Comparison of ENCODE assay signal across 21 cellular contexts in genomic region chr2:33262097-33262496, GRCh38.
A peak's percentile ranks its signal among the peaks of the same experiment; 100 is the strongest.
DNase-seq lines count a peak whose midpoint lies in the region; ATAC-seq and TF ChIP-seq lines count a peak whose summit lies in the region.
"Had no signal": no experiment of that assay in that cellular context is flagged by ENCODE, and none has a peak within 500 bp of the region (broad histone marks: within the 10 kb centered on the region; RNA-seq: fewer than 3 reads in every experiment).

No MANE protein-coding gene starts in this region.

- no peak overlapping the region for H3K14ac ChIP-seq in IMR-90 (replicated peaks; ENCODE audit: low read depth, low read length)

- peak overlapping the region; percentile 1; the same call in 1 of the 2 replicates for H4K5ac ChIP-seq in IMR-90 (ENCODE audit: low read depth, low read length)

- H3F3A ChIP-seq in smooth muscle cell (ENCODE audit: low read depth), result peaks cover 9% of the 10 kb centered on the region

- H3K4ac ChIP-seq in IMR-90 (ENCODE audit: low read depth, low read length), result no peak overlapping the region

- ATAC-seq in IMR-90 (ENCODE audit: low read depth), result no peak
- no peak for ATAC-seq in esophagus mucosa
- ATAC-seq: GM23338, HCT116 had no signal

- H3K27ac ChIP-seq in left ventricle myocardium inferior (replicated peaks) (peak overlapping the region; percentile 17), right atrium auricular region (no peak overlapping the region), IMR-90 (ENCODE audit: insufficient read depth, low read length) (peak overlapping the region; percentile 10; the same call in 1 of the 2 replicates), ascending aorta (peak overlapping the region; percentile 17 to 19), smooth muscle cell (ENCODE audit: low read depth) (peak overlapping the region; percentile 73)
- H3K27ac ChIP-seq: 22Rv1; BLaER1 treated with 17β-estradiol and CSF1 and Interleukin-3, amounts not matched to agents 10 nM and 100 nM had no signal

- H3K36me3 ChIP-seq in left ventricle myocardium inferior, result peaks cover 42% of the 10 kb centered on the region
- peaks cover 69% of the 10 kb centered on the region for H3K36me3 ChIP-seq in right atrium auricular region
- H3K36me3 ChIP-seq in IMR-90 (ENCODE audit: control insufficient read depth, insufficient read depth, low read length), result peaks cover 44% of the 10 kb centered on the region
- peaks cover 41 to 54% of the 10 kb centered on the region in 2 donors for H3K36me3 ChIP-seq in ascending aorta
- H3K36me3 ChIP-seq in smooth muscle cell (ENCODE audit: low read depth), result peaks cover 8% of the 10 kb centered on the region
- H3K36me3 ChIP-seq: BE2C had no signal

- H4K20me1 ChIP-seq in IMR-90 (ENCODE audit: insufficient read depth, low read length), result no peaks in the 10 kb centered on the region
- H4K20me1 ChIP-seq in smooth muscle cell (ENCODE audit: low read depth), result no peaks in the 10 kb centered on the region
- H4K20me1 ChIP-seq: BLaER1 treated with 17β-estradiol and CSF1 and Interleukin-3, amounts not matched to agents 10 nM and 100 nM had no signal

- no peak overlapping the region for H4K91ac ChIP-seq in IMR-90 (ENCODE audit: insufficient read depth, low read depth, low read length)

- no peak overlapping the region for H3K56ac ChIP-seq in IMR-90 (ENCODE audit: extremely low read depth, insufficient read depth, low read length)

- no peak overlapping the region for H2AK9ac ChIP-seq in IMR-90 (replicated peaks; ENCODE audit: low read depth, low read length, poor library complexity)

- no peaks in the 10 kb centered on the region for H3K27me3 ChIP-seq in left ventricle myocardium inferior (ENCODE audit: low read depth)
- no peaks in the 10 kb centered on the region for H3K27me3 ChIP-seq in right atrium auricular region
- H3K27me3 ChIP-seq in IMR-90 (ENCODE audit: control insufficient read depth, insufficient read depth, low read length), result no peaks in the 10 kb centered on the region
- H3K27me3 ChIP-seq in ascending aorta, result no peaks in the 10 kb centered on the region
- H3K27me3 ChIP-seq in smooth muscle cell (ENCODE audit: low read depth), result no peaks in the 10 kb centered on the region
- H3K27me3 ChIP-seq: BE2C; BLaER1 treated with 17β-estradiol and CSF1 and Interleukin-3, amounts not matched to agents 10 nM and 100 nM had no signal

- intact Hi-C loops in left ventricle myocardium inferior (cut with micrococcal nuclease) (loop anchor here (10.0 kb wide), 1 partner anchor 227 kb away; no protein-coding TSS in a partner anchor), IMR-90 (cut with micrococcal nuclease) (no loop called here), ascending aorta (cut with DNase I) (no loop called here)

- BruUV-seq in IMR-90 (replicated peaks; lab: Mats Ljungman, UMichigan), result no TSS peak

- no peak overlapping the region for H2AFZ ChIP-seq in IMR-90 (replicated peaks; ENCODE audit: low read length, poor library complexity)
- H2AFZ ChIP-seq in smooth muscle cell (ENCODE audit: low read depth), result no peak overlapping the region
- H2AFZ ChIP-seq: GM23338 had no signal

- no peak for TF ChIP-seq RAD21 in IMR-90 (IDR thresholded peaks at IDR 0.05; ENCODE audit: low read length)

- DNase-seq in left ventricle myocardium inferior (no peak), right atrium auricular region (ENCODE audit: low spot score) (no peak), IMR-90 (no peak), ascending aorta (ENCODE audit: low spot score in 2 of 2) (no peak), smooth muscle cell (lab: John Stamatoyannopoulos, UW; ENCODE audit: unreplicated experiment) (no peak), NCI-H2171 treated with DMSO at 0.1 percent for 48 hours (lab: John Stamatoyannopoulos, UW) (no peak)
- DNase-seq in effector CD4-positive, alpha-beta T cell, result no peak
- DNase-seq: AML-193; BE2C; CD4-positive, alpha-beta T cell; CD8-positive, alpha-beta memory T cell; DMS 273 treated with DMSO at 0.1 percent for 48 hours; DMS79; EL; GDM1; H9 had no signal

- no peak overlapping the region for H2BK15ac ChIP-seq in IMR-90 (ENCODE audit: low read depth, low read length)

- H4K8ac ChIP-seq in IMR-90 (ENCODE audit: low read depth in 2 of 2, low read length in 2 of 2), result peak overlapping the region in 1 of 2 experiments; percentile 31; a peak in 2 of 4 replicates

- no peak overlapping the region for H2BK5ac ChIP-seq in IMR-90 (ENCODE audit: low read depth, low read length, poor library complexity, severe bottlenecking)

- no peak overlapping the region for H3K4me3 ChIP-seq in left ventricle myocardium inferior
- H3K4me3 ChIP-seq in right atrium auricular region, result no peak overlapping the region
- no peak overlapping the region for H3K4me3 ChIP-seq in IMR-90 (ENCODE audit: insufficient read depth, low read depth, low read length)
- H3K4me3 ChIP-seq in ascending aorta, result no peak overlapping the region
- H3K4me3 ChIP-seq in smooth muscle cell, result no peak overlapping the region
- H3K4me3 ChIP-seq: BLaER1 treated with 17β-estradiol and CSF1 and Interleukin-3, amounts not matched to agents 10 nM and 100 nM; GM23338 had no signal

- POLR2A ChIA-PET in IMR-90 (lab: Charles Lee; ENCODE audit: unreplicated experiment), result no interaction called here

- TF ChIP-seq POLR2A in IMR-90 (IDR thresholded peaks at IDR 0.05; ENCODE audit: low read depth, low read length), result no peak

- H2BK20ac ChIP-seq in IMR-90 (ENCODE audit: low read depth, low read length), result no peak overlapping the region

- H3K9me3 ChIP-seq in left ventricle myocardium inferior (replicated peaks) (peaks cover 12% of the 10 kb centered on the region), right atrium auricular region (no peaks in the 10 kb centered on the region), IMR-90 (ENCODE audit: control insufficient read depth, insufficient read depth, low read length) (peaks cover 6% of the 10 kb centered on the region), ascending aorta (no peaks in the 10 kb centered on the region), smooth muscle cell (replicated peaks; ENCODE audit: low read depth) (no peaks in the 10 kb centered on the region)
- H3K9me3 ChIP-seq: BE2C had no signal

- 0 out of 2 replicates have a peak overlapping the region, but pooled peaks have one; percentile 12 for H2AK5ac ChIP-seq in IMR-90 (ENCODE audit: low read depth, low read length)

- CTCF ChIA-PET in IMR-90 (lab: Yijun Ruan, JAX), result no interaction called here

- peaks cover 9% of the 10 kb centered on the region for H3K9me1 ChIP-seq in IMR-90 (ENCODE audit: insufficient read depth, low read length)

- H3K9ac ChIP-seq in IMR-90 (ENCODE audit: low read depth, low read length) (no peak overlapping the region), smooth muscle cell (ENCODE audit: low read depth) (no peak overlapping the region)
- H3K9ac ChIP-seq: BLaER1 treated with 17β-estradiol and CSF1 and Interleukin-3, amounts not matched to agents 10 nM and 100 nM had no signal

- no peak for TF ChIP-seq CTCF in left ventricle myocardium inferior (IDR thresholded peaks at IDR 0.05; ENCODE audit: borderline replicate concordance)
- no peak for TF ChIP-seq CTCF in right atrium auricular region (IDR thresholded peaks at IDR 0.05)
- no peak for TF ChIP-seq CTCF in IMR-90 (conservative IDR thresholded peaks at IDR 0.05; ENCODE audit: low read depth, low read length)
- TF ChIP-seq CTCF in ascending aorta (IDR thresholded peaks at IDR 0.05), result no peak
- no peak for TF ChIP-seq CTCF in smooth muscle cell (IDR thresholded peaks at IDR 0.05; ENCODE audit: borderline replicate concordance, insufficient read depth, poor library complexity, severe bottlenecking)

- peaks cover 29 to 47% of the 10 kb centered on the region in 2 experiments for H3K79me1 ChIP-seq in IMR-90 (ENCODE audit: low read depth in 1 of 2, low read length in 2 of 2)

- in situ Hi-C loops in IMR-90 (cut with MboI; ENCODE audit: low sequenced_read_pairs), result loop anchor here (10.0 to 25.0 kb wide), 2 partner anchors 225 to 477 kb away; no protein-coding TSS in a partner anchor

- dilution Hi-C loops in IMR-90 (cut with HindIII; ENCODE audit: low sequenced_read_pairs, unreplicated experiment), result no loop called here

- H3K4me2 ChIP-seq in IMR-90 (ENCODE audit: low read depth, low read length) (no peak overlapping the region), smooth muscle cell (peak overlapping the region; percentile 18)
- H3K4me2 ChIP-seq: BLaER1 treated with 17β-estradiol and CSF1 and Interleukin-3, amounts not matched to agents 10 nM and 100 nM; GM23338 had no signal

- H3K79me2 ChIP-seq in smooth muscle cell (ENCODE audit: low read depth), result peaks cover 10% of the 10 kb centered on the region

- no peak overlapping the region for H2BK120ac ChIP-seq in IMR-90 (ENCODE audit: low read depth, low read length)

- no peak overlapping the region for H3K23ac ChIP-seq in IMR-90 (ENCODE audit: low read depth, low read length)

- H3K18ac ChIP-seq in IMR-90 (ENCODE audit: low read depth, low read length), result no peak overlapping the region

- no CpG with 5 or more reads among the region's 4 CpGs for WGBS in IMR-90 (ENCODE audit: extremely low coverage in 2 of 2, insufficient read length in 1 of 2), 2 experiments
- 40% methylated on average over 4 of the region's 4 CpGs for WGBS in smooth muscle cell (ENCODE audit: low lambda C conversion rate)

- H3K4me1 ChIP-seq in left ventricle myocardium inferior, result peaks cover 7% of the 10 kb centered on the region
- H3K4me1 ChIP-seq in right atrium auricular region, result no peaks in the 10 kb centered on the region
- H3K4me1 ChIP-seq in IMR-90 (ENCODE audit: control insufficient read depth, insufficient read depth, low read length), result peaks cover 5% of the 10 kb centered on the region
- peaks cover 0 to 19% of the 10 kb centered on the region in 2 donors for H3K4me1 ChIP-seq in ascending aorta
- H3K4me1 ChIP-seq in smooth muscle cell (ENCODE audit: low read depth), result no peaks in the 10 kb centered on the region
- H3K4me1 ChIP-seq: BE2C; BLaER1 treated with 17β-estradiol and CSF1 and Interleukin-3, amounts not matched to agents 10 nM and 100 nM had no signal

TF ChIP-seq in IMR-90, 13 proteins besides CTCF, POLR2A, EP300 and RAD21 (continues in another document):
- no peak for TF ChIP-seq CEBPB (IDR thresholded peaks at IDR 0.05; ENCODE audit: low read depth, low read length)
- TF ChIP-seq RFX5 (IDR thresholded peaks at IDR 0.05; ENCODE audit: low read depth, low read length), result no peak
- TF ChIP-seq MAFK (IDR thresholded peaks at IDR 0.05; ENCODE audit: low read depth, low read length), result no peak
- TF ChIP-seq FOS (IDR thresholded peaks at IDR 0.05; ENCODE audit: low read depth, low read length), result no peak
- TF ChIP-seq MXI1 (IDR thresholded peaks at IDR 0.05; ENCODE audit: borderline replicate concordance, low read depth, low read length), result no peak
- no peak for TF ChIP-seq RCOR1 (IDR thresholded peaks at IDR 0.05; ENCODE audit: insufficient replicate concordance, low read length)
- no peak for TF ChIP-seq BHLHE40 (IDR thresholded peaks at IDR 0.05; ENCODE audit: low read depth, low read length)
- TF ChIP-seq SMC3 (IDR thresholded peaks at IDR 0.05; ENCODE audit: low read depth, low read length), result no peak

Comparison
In these comparisons a context has a peak if more than half of its experiments do, and no peak if none do; other contexts are left out.
1. H3K27ac ChIP-seq: peak in left ventricle myocardium inferior (single experiment), IMR-90 (single experiment), ascending aorta (2 of 2) and smooth muscle cell (single experiment); none in right atrium auricular region (0 of 2).